In genomic region chr4:55549888-55550287, GRCh38 we compare ENCODE assay signal across 13 cellular contexts. TPM values are rescaled to one million over a fixed set of nuclear protein-coding genes. Genes with fewer than 3 reads are reported as not detected.
DNase-seq lines count a peak whose midpoint lies in the region; ATAC-seq, FAIRE-seq and TF ChIP-seq lines count a peak whose summit lies in the region.
"Had no signal": no experiment of that assay in that cellular context is flagged by ENCODE, and none has a peak within 500 bp of the region (broad histone marks: within the 10 kb centered on the region; RNA-seq: fewer than 3 reads in every experiment).

No MANE protein-coding gene starts in this region.

- H3K9ac ChIP-seq in K562 (ENCODE audit: insufficient read depth in 1 of 2, low read depth in 2 of 2, low read length in 2 of 2) = no peak overlapping the region

- H3K27me3 ChIP-seq in K562 (ENCODE audit: control insufficient read depth in 2 of 2, insufficient read depth in 2 of 2, low read length in 2 of 2) (no peaks in the 10 kb centered on the region), osteoblast (ENCODE audit: insufficient read depth, low read length) (no peaks in the 10 kb centered on the region)
- H3K27me3 ChIP-seq: stomach had no signal

- TF ChIP-seq CTCF in K562 (IDR thresholded peaks at IDR 0.05 in 2 of 3, conservative IDR thresholded peaks at IDR 0.05 in 1 of 3; ENCODE audit: insufficient read depth in 2 of 3, low read depth in 1 of 3, low read length in 3 of 3) = no peak
- no peak for TF ChIP-seq CTCF in osteoblast (IDR thresholded peaks at IDR 0.05; ENCODE audit: extremely low read depth, low read depth, low read length)

- in situ Hi-C loops in K562 (cut with MboI) = loop anchor here (10.0 kb wide), 1 partner anchor 205 kb away; the partner anchor contains the start of gene SRD5A3

- DNase-seq in ELR (ENCODE audit: low read depth) = peak; percentile 89
- peak; percentile 88 for DNase-seq in HT1080 (ENCODE audit: low read depth)
- no peak for DNase-seq in K562 (ENCODE audit: extremely low read depth in 1 of 4, low spot score in 3 of 4)
- peak; percentile 82 for DNase-seq in osteoblast (ENCODE audit: insufficient read length, low spot score, missing footprints)
- DNase-seq in sciatic nerve (ENCODE audit: low spot score) = no peak
- no peak for DNase-seq in NCI-H524 (lab: John Stamatoyannopoulos, UW)
- DNase-seq: activated effector memory CD4-positive, alpha-beta T cell treated with Interleukin-2 at 50 U/mL for 16 hours; effector CD8-positive, alpha-beta T cell; naive B cell; NCI-H1436; stomach had no signal

- TF ChIP-seq RAD21 in K562 (CRISPR knock-in tag; conservative IDR thresholded peaks at IDR 0.05 in 1 of 2, IDR thresholded peaks at IDR 0.05 in 1 of 2) = no peak

- H3K36me3 ChIP-seq in K562 (ENCODE audit: control insufficient read depth, insufficient read depth, low read length) = no peaks in the 10 kb centered on the region
- no peaks in the 10 kb centered on the region for H3K36me3 ChIP-seq in osteoblast (ENCODE audit: insufficient read depth, low read length)
- H3K36me3 ChIP-seq: stomach had no signal

- H3K4me2 ChIP-seq in K562 (ENCODE audit: insufficient read depth, low read length) = no peak overlapping the region
- peak overlapping the region; percentile 59 for H3K4me2 ChIP-seq in osteoblast (ENCODE audit: insufficient read depth, low read length)

- ATAC-seq in K562 (no peak), sciatic nerve (no peak), GM18511 (IDR thresholded peaks at IDR 0.05; ENCODE audit: unreplicated experiment) (no peak)

- H3K9me3 ChIP-seq in K562 (replicated peaks; ENCODE audit: control insufficient read depth, insufficient read depth, low read depth, low read length) = no peaks in the 10 kb centered on the region
- H3K9me3 ChIP-seq in osteoblast (ENCODE audit: low read depth, low read length) = no peaks in the 10 kb centered on the region
- H3K9me3 ChIP-seq: stomach had no signal

- TF ChIP-seq EP300 in K562 (IDR thresholded peaks at IDR 0.05; ENCODE audit: low read length) = no peak

- H2AFZ ChIP-seq in K562 (ENCODE audit: low read depth, low read length) = no peak overlapping the region
- no peak overlapping the region for H2AFZ ChIP-seq in osteoblast (ENCODE audit: low read length)

- H3K79me2 ChIP-seq in K562 (ENCODE audit: control insufficient read depth, insufficient read depth, low read length) (peaks cover 11% of the 10 kb centered on the region), osteoblast (ENCODE audit: insufficient read depth, low read length) (peaks cover 3% of the 10 kb centered on the region)

- no peak for TF ChIP-seq POLR2A in K562 (conservative IDR thresholded peaks at IDR 0.05)

- CTCF ChIA-PET in K562 (lab: Yijun Ruan, JAX; ENCODE audit: low intra/inter-chr PET ratio) = no interaction called here

- no peaks in the 10 kb centered on the region for H3K9me1 ChIP-seq in K562 (ENCODE audit: control insufficient read depth, insufficient read depth, low read length)

- 2% methylated on average over 2 of the region's 2 CpGs for WGBS in K562 (ENCODE audit: insufficient coverage, low coverage, missing lambda C conversion rate)

- BruUV-seq in K562 (replicated peaks; lab: Mats Ljungman, UMichigan) = no TSS peak

- H3K27ac ChIP-seq in K562 (ENCODE audit: extremely low read depth, low read depth, low read length) = no peak overlapping the region
- H3K27ac ChIP-seq in osteoblast (ENCODE audit: low read depth, low read length) = peak overlapping the region; percentile 8
- H3K27ac ChIP-seq: stomach had no signal

- H3K4me3 ChIP-seq in K562 (no peak overlapping the region), osteoblast (ENCODE audit: insufficient read depth, low read length) (no peak overlapping the region)
- H3K4me3 ChIP-seq: stomach had no signal

- H4K20me1 ChIP-seq in K562 (replicated peaks; ENCODE audit: control insufficient read depth, insufficient read depth, low read length) = no peaks in the 10 kb centered on the region
- no peaks in the 10 kb centered on the region for H4K20me1 ChIP-seq in osteoblast (ENCODE audit: insufficient read depth, low read length)

- intact Hi-C loops in K562 (cut with micrococcal nuclease) (loop anchor here (5.0 to 10.0 kb wide), 5 partner anchors 87 to 365 kb away; partner anchors contain the start of genes NMU and SRD5A3), sciatic nerve (cut with DNase I) (no loop called here)

- H3K4me1 ChIP-seq in K562 (replicated peaks in 1 of 2; ENCODE audit: control insufficient read depth in 2 of 2, insufficient read depth in 2 of 2, low read length in 2 of 2) (peaks cover 9 to 12% of the 10 kb centered on the region in 2 experiments; a peak in 4 of 5 replicates), osteoblast (ENCODE audit: insufficient read depth, low read length) (peaks cover 40% of the 10 kb centered on the region)

- POLR2A ChIA-PET in K562 (lab: Yijun Ruan, JAX) = no interaction called here

- FAIRE-seq in K562 (lab: Jason Lieb, UNC) = peak; percentile 11
- FAIRE-seq: H54 had no signal

TF ChIP-seq in K562, 482 proteins besides CTCF, POLR2A, EP300 and RAD21 (continues in another document):
- TF ChIP-seq ZNF41 (CRISPR knock-in tag; conservative IDR thresholded peaks at IDR 0.05) (no peak), ATF3 (IDR thresholded peaks at IDR 0.05) (peak; percentile 50; the same call in 1 of the 2 replicates), ATF3 (CRISPR knock-in tag; conservative IDR thresholded peaks at IDR 0.05) (no peak)

RNA-seq across cellular contexts. Expression of gene CLOCK, which starts 3.2 kb away (rescaled TPM):
- 13.9 and 15.8 TPM in 2 replicates for total RNA-seq in HT1080 (2014; rRNA removed; shearing (Covaris generic))
- polyA plus RNA-seq in HT1080 (2015; cell fraction: cytosol; rRNA removed) = 9.7 and 14.6 TPM in 2 replicates
- 11.6 and 13.9 TPM in 2 replicates for polyA plus RNA-seq in HT1080 (2015; cell fraction: nucleus; rRNA removed)
- 19.0 and 56.6 TPM in 2 replicates for total RNA-seq in K562 (2011; cell fraction: chromatin; rRNA removed; ENCODE audit: low replicate concordance)
- 11.3 and 13.7 TPM in 2 replicates for total RNA-seq in K562 (2011; cell fraction: nucleolus; rRNA removed)
- 21.7 and 34.1 TPM in 2 replicates for total RNA-seq in K562 (2011; cell fraction: nucleoplasm; rRNA removed)
- total RNA-seq in K562 (2014; rRNA removed) = 7.6 and 8.1 TPM in 2 replicates
- total RNA-seq in K562 (2014; rRNA removed; fragmentation: Illumina TruSeq; extraction: Trizol) = 13.0 and 13.1 TPM in 2 replicates
- total RNA-seq in K562 (2015; rRNA removed; fragmentation: Illumina TruSeq; extraction: Trizol) = 13.4 and 14.4 TPM in 2 replicates
- 10.4 and 11.1 TPM in 2 replicates for total RNA-seq in K562 (2021)
- polyA plus RNA-seq in K562 (2011; rRNA removed) = 11.5 and 12.8 TPM in 2 replicates
- 5.6 and 5.9 TPM in 2 replicates for polyA plus RNA-seq in K562 (2011; cell fraction: cytosol; rRNA removed)
- 20.8 and 20.9 TPM in 2 replicates for polyA plus RNA-seq in K562 (2011; cell fraction: nucleus; rRNA removed)
- 6.8 and 8.2 TPM in 2 replicates for polyA plus RNA-seq in K562 (2012)
- polyA plus RNA-seq in K562 (2014; fragmentation: Illumina TruSeq; extraction: Trizol) = 7.5 and 9.4 TPM in 2 replicates
- polyA plus RNA-seq in K562 (2014; fragmentation: Nextera tagmentation; extraction: Ambion mirVana) = 1 to 10 TPM; 3.7 to 4.5 TPM
- polyA plus RNA-seq in K562 (2014; rRNA removed) = 7.3 and 10.1 TPM in 2 replicates
- polyA minus RNA-seq in K562 (2011; rRNA and poly(A)+ RNA removed) = 26.4 and 36.7 TPM in 2 replicates
- polyA minus RNA-seq in K562 (2011; cell fraction: cytosol; rRNA and poly(A)+ RNA removed) = 7.6 and 15.2 TPM in 2 replicates
- polyA minus RNA-seq in K562 (2011; cell fraction: nucleus; rRNA and poly(A)+ RNA removed) = 24.5 and 39.3 TPM in 2 replicates
- total RNA-seq in osteoblast = 34.4 and 44.8 TPM in 2 replicates
- 31.1 TPM for total RNA-seq in sciatic nerve

RNA-seq across cellular contexts. Expression of gene PDCL2, which starts 42.2 kb away (rescaled TPM):
- not detected in 2 replicates for total RNA-seq in HT1080 (2014; rRNA removed; shearing (Covaris generic))
- polyA plus RNA-seq in HT1080 (2015; cell fraction: cytosol; rRNA removed) = not detected in 2 replicates
- polyA plus RNA-seq in HT1080 (2015; cell fraction: nucleus; rRNA removed) = not detected in 2 replicates
- 2.7 TPM in 1 of 2 replicates, not detected in the other for total RNA-seq in K562 (2011; cell fraction: chromatin; rRNA removed; ENCODE audit: low replicate concordance)
- total RNA-seq in K562 (2011; cell fraction: nucleolus; rRNA removed) = not detected in 2 replicates
- total RNA-seq in K562 (2011; cell fraction: nucleoplasm; rRNA removed) = not detected in 2 replicates
- 0.37 and 2.0 TPM in 2 replicates for total RNA-seq in K562 (2014; rRNA removed)
- total RNA-seq in K562 (2014; rRNA removed; fragmentation: Illumina TruSeq; extraction: Trizol) = 1.8 and 1.9 TPM in 2 replicates
- 1.5 and 2.5 TPM in 2 replicates for total RNA-seq in K562 (2015; rRNA removed; fragmentation: Illumina TruSeq; extraction: Trizol)
- 1.2 and 1.7 TPM in 2 replicates for total RNA-seq in K562 (2021)
- polyA plus RNA-seq in K562 (2011; rRNA removed) = 0.49 and 1.4 TPM in 2 replicates
- polyA plus RNA-seq in K562 (2011; cell fraction: cytosol; rRNA removed) = 0.16 TPM in 1 of 2 replicates, not detected in the other
- polyA plus RNA-seq in K562 (2011; cell fraction: nucleus; rRNA removed) = 0.37 and 0.70 TPM in 2 replicates
- polyA plus RNA-seq in K562 (2012) = 0.79 and 1.2 TPM in 2 replicates
- 0.62 and 0.97 TPM in 2 replicates for polyA plus RNA-seq in K562 (2014; fragmentation: Illumina TruSeq; extraction: Trizol)
- polyA plus RNA-seq in K562 (2014; fragmentation: Nextera tagmentation; extraction: Ambion mirVana) = under 1 TPM; 0.62 to 0.87 TPM
- 0.73 and 1.7 TPM in 2 replicates for polyA plus RNA-seq in K562 (2014; rRNA removed)
- 0.57 and 0.60 TPM in 2 replicates for polyA minus RNA-seq in K562 (2011; rRNA and poly(A)+ RNA removed)
- polyA minus RNA-seq in K562 (2011; cell fraction: cytosol; rRNA and poly(A)+ RNA removed) = not detected in 2 replicates
- polyA minus RNA-seq in K562 (2011; cell fraction: nucleus; rRNA and poly(A)+ RNA removed) = 0.67 and 1.00 TPM in 2 replicates
- total RNA-seq in osteoblast = not detected in 2 replicates
- not detected for total RNA-seq in sciatic nerve
- total RNA-seq: stomach had no signal

Comparison
In these comparisons a context has a peak if more than half of its experiments do, and no peak if none do; other contexts are left out.
1. DNase-seq: peak in ELR (single experiment), HT1080 (single experiment) and osteoblast (single experiment); none in K562 (0 of 4), sciatic nerve (single experiment) and NCI-H524 (0 of 2).